19 cellular contexts compared by ENCODE assay signal in the genomic region with DNA sequence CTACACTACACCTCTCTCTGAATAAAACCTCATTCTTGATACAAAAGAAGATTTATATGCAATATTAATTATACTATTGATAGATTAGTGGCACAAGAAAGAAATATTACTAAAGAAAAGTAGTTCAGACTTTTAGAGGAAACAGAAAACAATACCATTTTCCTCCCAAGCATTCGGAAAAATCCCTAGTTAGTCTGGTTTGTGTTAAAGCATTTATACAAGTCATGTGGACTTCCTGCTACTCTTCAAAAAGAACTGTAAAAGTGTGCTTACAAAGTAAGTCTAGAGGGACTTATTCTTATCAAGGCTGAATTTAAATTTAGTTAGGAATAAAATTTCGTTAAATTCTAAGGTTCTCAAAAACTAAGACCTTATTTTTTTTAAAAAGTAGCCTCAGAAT.
DNase-seq lines count a peak whose midpoint lies in the region; ATAC-seq, FAIRE-seq and TF ChIP-seq lines count a peak whose summit lies in the region.
"Had no signal": no experiment of that assay in that cellular context is flagged by ENCODE, and none has a peak within 500 bp of the region (broad histone marks: within the 10 kb centered on the region; RNA-seq: fewer than 3 reads in every experiment).

No MANE protein-coding gene starts in this region.

- no peak overlapping the region for H4K91ac ChIP-seq in mesenchymal stem cell (ENCODE audit: low read length)

- H3K79me2 ChIP-seq in HepG2 (ENCODE audit: insufficient read depth, low read length) (no peaks in the 10 kb centered on the region), smooth muscle cell (ENCODE audit: low read depth) (no peaks in the 10 kb centered on the region)

- CTCF ChIA-PET in HepG2 (lab: Yijun Ruan, JAX; ENCODE audit: low intra/inter-chr PET ratio, low total read pairs) = no interaction called here

- intact Hi-C loops in right lobe of liver (cut with DNase I) = no loop called here
- intact Hi-C loops in HepG2 (cut with micrococcal nuclease; ENCODE audit: unreplicated experiment) = no loop called here

- 78% methylated on average over 2 of the region's 2 CpGs for WGBS in right lobe of liver (ENCODE audit: insufficient coverage, low coverage, low lambda C conversion rate, missing lambda C conversion rate)
- 94% methylated on average over 2 of the region's 2 CpGs for WGBS in HepG2 (ENCODE audit: low lambda C conversion rate)
- WGBS in smooth muscle cell (ENCODE audit: low lambda C conversion rate) = 45% methylated on average over 2 of the region's 2 CpGs
- WGBS in upper lobe of left lung, 2 donors = 80 to 86% methylated on average over 2 of the region's 2 CpGs
- no CpG with 5 or more reads among the region's 2 CpGs for WGBS in mesenchymal stem cell

- H3K79me1 ChIP-seq in mesenchymal stem cell (replicated peaks; ENCODE audit: low read length, poor library complexity, severe bottlenecking) = peaks cover 1% of the 10 kb centered on the region

- no peaks in the 10 kb centered on the region for H3F3A ChIP-seq in smooth muscle cell (ENCODE audit: low read depth)

- no peak overlapping the region for H3K4ac ChIP-seq in mesenchymal stem cell (ENCODE audit: low read depth in 1 of 2, low read length in 2 of 2)

- H2BK15ac ChIP-seq in mesenchymal stem cell (ENCODE audit: low read depth, poor library complexity, severe bottlenecking) = no peak overlapping the region

- no peak overlapping the region for H4K8ac ChIP-seq in mesenchymal stem cell (ENCODE audit: low read length)

- no peaks in the 10 kb centered on the region for H3K36me3 ChIP-seq in right lobe of liver
- no peaks in the 10 kb centered on the region for H3K36me3 ChIP-seq in HepG2 (replicated peaks in 1 of 2; ENCODE audit: control insufficient read depth in 1 of 2, insufficient read depth in 2 of 2, low read length in 2 of 2)
- no peaks in the 10 kb centered on the region for H3K36me3 ChIP-seq in smooth muscle cell (ENCODE audit: low read depth)
- peaks cover 0 to 3% (median 0%) of the 10 kb centered on the region in 4 donors for H3K36me3 ChIP-seq in upper lobe of left lung
- peaks cover 0 to 5% of the 10 kb centered on the region in 2 experiments for H3K36me3 ChIP-seq in mesenchymal stem cell (ENCODE audit: control insufficient read depth in 1 of 2, insufficient read depth in 2 of 2, low read depth in 1 of 2, low read length in 2 of 2)
- H3K36me3 ChIP-seq in Peyer's patch = no peaks in the 10 kb centered on the region

- H3K9ac ChIP-seq in HepG2 (ENCODE audit: insufficient read depth, low read depth, low read length) (no peak overlapping the region), smooth muscle cell (ENCODE audit: low read depth) (no peak overlapping the region), mesenchymal stem cell (ENCODE audit: low read length) (no peak overlapping the region)

- TF ChIP-seq EP300 in HepG2 (IDR thresholded peaks at IDR 0.05; ENCODE audit: low read depth in 2 of 2, low read length in 2 of 2) (no peak), HepG2 (CRISPR knock-in tag; IDR thresholded peaks at IDR 0.05; ENCODE audit: borderline replicate concordance) (no peak), upper lobe of left lung (IDR thresholded peaks at IDR 0.05) (no peak)

- H4K20me1 ChIP-seq in HepG2 (ENCODE audit: insufficient read depth, low read length) (no peaks in the 10 kb centered on the region), smooth muscle cell (ENCODE audit: low read depth) (no peaks in the 10 kb centered on the region)

- H2AFZ ChIP-seq in HepG2 (ENCODE audit: low read length) (no peak overlapping the region), smooth muscle cell (ENCODE audit: low read depth) (no peak overlapping the region), mesenchymal stem cell (ENCODE audit: low read depth, low read length) (no peak overlapping the region)
- H2AFZ ChIP-seq: GM23338 had no signal

- ATAC-seq in right lobe of liver (peak in 1 of 4 donors; percentile 15), HepG2 (no peak), upper lobe of left lung (ENCODE audit: low FRiP score in 2 of 2) (no peak)
- ATAC-seq: A549, GM23338 had no signal

- H3K4me1 ChIP-seq in right lobe of liver (peaks cover 0 to 36% (median 4%) of the 10 kb centered on the region in 4 donors), HepG2 (ENCODE audit: insufficient read depth, low read length) (no peaks in the 10 kb centered on the region), smooth muscle cell (ENCODE audit: low read depth) (no peaks in the 10 kb centered on the region), upper lobe of left lung (no peaks in the 10 kb centered on the region), mesenchymal stem cell (ENCODE audit: control insufficient read depth, insufficient read depth, low read depth, low read length) (no peaks in the 10 kb centered on the region), Peyer's patch (no peaks in the 10 kb centered on the region)
- H3K4me1 ChIP-seq: Caco-2 had no signal

- in situ Hi-C loops in HepG2 (cut with HindIII; ENCODE audit: extremely low pct_ligation_motif_present, low pct_unique_long_range_greater_than_20kb) = no loop called here

- no peak overlapping the region for H3K18ac ChIP-seq in mesenchymal stem cell (ENCODE audit: low read depth in 1 of 2, low read length in 2 of 2)

- TF ChIP-seq CTCF in right lobe of liver (IDR thresholded peaks at IDR 0.05) (no peak), HepG2 (CRISPR knock-in tag; IDR thresholded peaks at IDR 0.05) (no peak), fibroblast of the aortic adventitia (IDR thresholded peaks at IDR 0.05; ENCODE audit: insufficient read depth, low read length) (no peak), smooth muscle cell (IDR thresholded peaks at IDR 0.05; ENCODE audit: borderline replicate concordance, insufficient read depth, poor library complexity, severe bottlenecking) (no peak), upper lobe of left lung (IDR thresholded peaks at IDR 0.05) (no peak), Peyer's patch (IDR thresholded peaks at IDR 0.05) (no peak)

- no peak overlapping the region for H2BK120ac ChIP-seq in mesenchymal stem cell (ENCODE audit: low read depth, low read length)

- no peak overlapping the region for H3K14ac ChIP-seq in mesenchymal stem cell (ENCODE audit: low read length in 2 of 2)

- H3K4me2 ChIP-seq in HepG2 (ENCODE audit: low read depth, low read length) = no peak overlapping the region
- H3K4me2 ChIP-seq in smooth muscle cell = no peak overlapping the region
- no peak overlapping the region for H3K4me2 ChIP-seq in mesenchymal stem cell (ENCODE audit: low read length, poor library complexity, severe bottlenecking)
- H3K4me2 ChIP-seq: A549, GM23338 had no signal

- TF ChIP-seq RAD21 in HepG2 (CRISPR knock-in tag; IDR thresholded peaks at IDR 0.05) = no peak

- BruUV-seq in HepG2 (replicated peaks; lab: Mats Ljungman, UMichigan) = no TSS peak

- no peak overlapping the region for H2AK5ac ChIP-seq in mesenchymal stem cell (ENCODE audit: low read length, severe bottlenecking)

- H3K27ac ChIP-seq in right lobe of liver = peak overlapping the region in 2 of 3 donors; percentile 1 to 24
- H3K27ac ChIP-seq in HepG2 (ENCODE audit: extremely low read length, insufficient read depth, low read length) = no peak overlapping the region
- H3K27ac ChIP-seq in smooth muscle cell (ENCODE audit: low read depth) = peak overlapping the region; percentile 17
- H3K27ac ChIP-seq in upper lobe of left lung = no peak overlapping the region
- no peak overlapping the region for H3K27ac ChIP-seq in mesenchymal stem cell (ENCODE audit: low read length, poor library complexity, severe bottlenecking)
- no peak overlapping the region for H3K27ac ChIP-seq in Peyer's patch
- H3K27ac ChIP-seq: 22Rv1, A549, C4-2B, HL-60 had no signal

- H3K4me3 ChIP-seq in right lobe of liver (no peak overlapping the region), HepG2 (replicated peaks in 1 of 3; ENCODE audit: insufficient read depth in 1 of 3, low read depth in 2 of 3, low read length in 3 of 3) (no peak overlapping the region), fibroblast of the aortic adventitia (ENCODE audit: low read depth, low read length) (no peak overlapping the region), smooth muscle cell (no peak overlapping the region), upper lobe of left lung (no peak overlapping the region), mesenchymal stem cell (ENCODE audit: insufficient read depth in 1 of 2, low read depth in 1 of 2, low read length in 2 of 2) (no peak overlapping the region), Peyer's patch (no peak overlapping the region)
- H3K4me3 ChIP-seq: A549, GM23338 had no signal

- no peak overlapping the region for H2BK5ac ChIP-seq in mesenchymal stem cell (ENCODE audit: low read depth, low read length, poor library complexity, severe bottlenecking)

- no peak overlapping the region for H3K23ac ChIP-seq in mesenchymal stem cell (ENCODE audit: low read length in 2 of 2)

- no peak for DNase-seq in right lobe of liver
- DNase-seq in HepG2 (ENCODE audit: low spot score) = no peak
- peak; percentile 2 for DNase-seq in fibroblast of the aortic adventitia (ENCODE audit: low read depth)
- no peak for DNase-seq in smooth muscle cell (lab: John Stamatoyannopoulos, UW; ENCODE audit: unreplicated experiment)
- DNase-seq in upper lobe of left lung = no peak
- DNase-seq in mesenchymal stem cell = no peak
- no peak for DNase-seq in Peyer's patch
- DNase-seq: AML-193; Caco-2; CD4-positive, alpha-beta T cell; GDM1; HCEC 1CT had no signal

- TF ChIP-seq POLR2A in right lobe of liver (IDR thresholded peaks at IDR 0.05) (no peak), HepG2 (IDR thresholded peaks at IDR 0.05; ENCODE audit: insufficient read depth in 1 of 2, low read depth in 2 of 2, low read length in 2 of 2) (no peak), upper lobe of left lung (IDR thresholded peaks at IDR 0.05) (no peak), Peyer's patch (IDR thresholded peaks at IDR 0.05) (no peak)

- FAIRE-seq in HepG2 (lab: Jason Lieb, UNC) = no peak
- FAIRE-seq: A549, GM12892, H54 had no signal

- H3K9me3 ChIP-seq in right lobe of liver (no peaks in the 10 kb centered on the region), HepG2 (ENCODE audit: low read length) (no peaks in the 10 kb centered on the region), smooth muscle cell (replicated peaks; ENCODE audit: low read depth) (no peaks in the 10 kb centered on the region), upper lobe of left lung (no peaks in the 10 kb centered on the region), mesenchymal stem cell (ENCODE audit: control insufficient read depth, low read length) (no peaks in the 10 kb centered on the region), Peyer's patch (no peaks in the 10 kb centered on the region)
- H3K9me3 ChIP-seq: A549, Caco-2 had no signal

- POLR2A ChIA-PET in HepG2 (lab: Yijun Ruan, JAX) = no interaction called here

- no peaks in the 10 kb centered on the region for H3K27me3 ChIP-seq in right lobe of liver
- H3K27me3 ChIP-seq in HepG2 (ENCODE audit: control insufficient read depth in 1 of 2, insufficient read depth in 2 of 2, low read length in 2 of 2) = no peaks in the 10 kb centered on the region
- H3K27me3 ChIP-seq in smooth muscle cell (ENCODE audit: low read depth) = no peaks in the 10 kb centered on the region
- H3K27me3 ChIP-seq in upper lobe of left lung = no peaks in the 10 kb centered on the region
- no peaks in the 10 kb centered on the region for H3K27me3 ChIP-seq in mesenchymal stem cell (ENCODE audit: control insufficient read depth in 1 of 2, insufficient read depth in 1 of 2, low read length in 2 of 2)
- no peaks in the 10 kb centered on the region for H3K27me3 ChIP-seq in Peyer's patch

- H2BK12ac ChIP-seq in mesenchymal stem cell (ENCODE audit: low read length in 2 of 2) = no peak overlapping the region

TF ChIP-seq in HepG2, 621 proteins besides CTCF, POLR2A, EP300 and RAD21 (continues in another document):
- TF ChIP-seq THAP11 (CRISPR knock-in tag; IDR thresholded peaks at IDR 0.05) = no peak

Comparison
In these comparisons a context has a peak if more than half of its experiments do, and no peak if none do; other contexts are left out.
1. H3K27ac ChIP-seq: peak in right lobe of liver (2 of 3) and smooth muscle cell (single experiment); none in HepG2 (single experiment), upper lobe of left lung (0 of 4), mesenchymal stem cell (single experiment) and Peyer's patch (0 of 4).